ENCODE assay signal across 1 cellular context in the genomic region with DNA sequence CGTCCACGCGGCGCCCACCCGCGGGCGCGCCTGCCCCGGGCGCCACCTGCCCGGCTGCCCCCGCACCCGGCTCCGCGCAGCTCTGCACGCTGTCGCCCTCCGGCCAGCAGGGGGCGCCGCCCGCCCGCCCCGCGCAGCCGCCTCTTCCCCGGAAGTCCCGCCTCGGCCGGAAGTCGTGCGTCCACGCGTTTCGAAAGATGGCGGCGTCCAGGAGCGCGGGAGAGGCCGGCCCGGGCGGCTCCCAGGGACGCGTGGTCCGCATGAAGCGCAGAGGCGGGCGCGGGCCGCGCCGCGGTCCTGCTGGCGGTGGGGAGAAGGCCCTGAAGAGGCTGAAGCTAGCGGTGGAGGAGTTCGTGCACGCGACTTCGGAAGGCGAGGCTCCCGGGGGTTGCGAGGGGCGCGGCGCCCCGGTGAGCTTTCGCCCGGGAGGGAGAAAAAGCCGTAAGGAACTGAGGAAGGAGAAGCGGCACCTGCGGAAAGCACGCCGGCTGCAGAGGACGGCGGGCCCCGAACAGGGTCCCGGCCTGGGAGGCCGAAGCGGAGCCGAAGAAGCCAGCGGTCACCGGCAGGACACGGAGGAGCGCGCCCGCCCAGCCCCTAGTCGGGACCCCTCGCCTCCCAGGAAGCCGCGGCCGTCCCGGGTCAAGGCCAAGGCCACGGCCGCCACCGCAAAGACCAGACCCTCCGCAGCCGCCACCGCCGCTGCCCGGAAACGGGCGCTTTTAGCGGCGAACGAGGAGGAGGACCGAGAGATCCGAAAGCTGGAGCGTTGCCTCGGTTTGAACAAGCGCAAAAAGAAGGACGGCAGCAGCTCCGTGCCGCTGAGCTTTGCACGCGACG.
A peak's percentile ranks its signal among the peaks of the same experiment; 100 is the strongest.
TF ChIP-seq lines count a peak whose summit lies in the region.

A gene with protein sequence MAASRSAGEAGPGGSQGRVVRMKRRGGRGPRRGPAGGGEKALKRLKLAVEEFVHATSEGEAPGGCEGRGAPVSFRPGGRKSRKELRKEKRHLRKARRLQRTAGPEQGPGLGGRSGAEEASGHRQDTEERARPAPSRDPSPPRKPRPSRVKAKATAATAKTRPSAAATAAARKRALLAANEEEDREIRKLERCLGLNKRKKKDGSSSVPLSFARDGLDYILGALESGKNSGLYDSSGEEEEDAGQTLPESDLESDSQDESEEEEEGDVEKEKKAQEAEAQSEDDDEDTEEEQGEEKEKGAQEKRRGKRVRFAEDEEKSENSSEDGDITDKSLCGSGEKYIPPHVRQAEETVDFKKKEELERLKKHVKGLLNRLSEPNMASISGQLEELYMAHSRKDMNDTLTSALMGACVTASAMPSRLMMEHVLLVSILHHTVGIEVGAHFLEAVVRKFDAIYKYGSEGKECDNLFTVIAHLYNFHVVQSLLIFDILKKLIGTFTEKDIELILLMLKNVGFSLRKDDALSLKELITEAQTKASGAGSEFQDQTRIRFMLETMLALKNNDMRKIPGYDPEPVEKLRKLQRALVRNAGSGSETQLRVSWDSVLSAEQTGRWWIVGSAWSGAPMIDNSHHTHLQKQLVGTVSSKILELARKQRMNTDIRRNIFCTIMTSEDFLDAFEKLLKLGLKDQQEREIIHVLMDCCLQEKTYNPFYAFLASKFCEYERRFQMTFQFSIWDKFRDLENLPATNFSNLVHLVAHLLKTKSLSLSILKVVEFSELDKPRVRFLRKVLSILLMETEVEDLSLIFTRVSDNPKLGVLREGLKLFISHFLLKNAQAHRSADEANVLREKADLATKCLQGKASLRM (plus strand): TSS at position 172 of the 840 bp plus-strand sequence. CDS start 26 bp downstream, at position 198.

TF ChIP-seq in HepG2, 621 proteins besides CTCF, POLR2A, EP300 and RAD21 (continued from another document and continues in another):
- TF ChIP-seq, protein P1, sequence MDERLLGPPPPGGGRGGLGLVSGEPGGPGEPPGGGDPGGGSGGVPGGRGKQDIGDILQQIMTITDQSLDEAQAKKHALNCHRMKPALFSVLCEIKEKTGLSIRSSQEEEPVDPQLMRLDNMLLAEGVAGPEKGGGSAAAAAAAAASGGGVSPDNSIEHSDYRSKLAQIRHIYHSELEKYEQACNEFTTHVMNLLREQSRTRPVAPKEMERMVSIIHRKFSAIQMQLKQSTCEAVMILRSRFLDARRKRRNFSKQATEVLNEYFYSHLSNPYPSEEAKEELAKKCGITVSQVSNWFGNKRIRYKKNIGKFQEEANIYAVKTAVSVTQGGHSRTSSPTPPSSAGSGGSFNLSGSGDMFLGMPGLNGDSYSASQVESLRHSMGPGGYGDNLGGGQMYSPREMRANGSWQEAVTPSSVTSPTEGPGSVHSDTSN (CRISPR knock-in tag; IDR thresholded peaks at IDR 0.05): no peak
- TF ChIP-seq HNF4G (IDR thresholded peaks at IDR 0.05; ENCODE audit: borderline replicate concordance, low read depth, low read length): no peak
- TF ChIP-seq HNF4G (CRISPR knock-in tag; IDR thresholded peaks at IDR 0.05; ENCODE audit: borderline replicate concordance, low read depth): no peak
- TF ChIP-seq PAF1 (CRISPR knock-in tag; IDR thresholded peaks at IDR 0.05): no peak
- TF ChIP-seq, protein P2, sequence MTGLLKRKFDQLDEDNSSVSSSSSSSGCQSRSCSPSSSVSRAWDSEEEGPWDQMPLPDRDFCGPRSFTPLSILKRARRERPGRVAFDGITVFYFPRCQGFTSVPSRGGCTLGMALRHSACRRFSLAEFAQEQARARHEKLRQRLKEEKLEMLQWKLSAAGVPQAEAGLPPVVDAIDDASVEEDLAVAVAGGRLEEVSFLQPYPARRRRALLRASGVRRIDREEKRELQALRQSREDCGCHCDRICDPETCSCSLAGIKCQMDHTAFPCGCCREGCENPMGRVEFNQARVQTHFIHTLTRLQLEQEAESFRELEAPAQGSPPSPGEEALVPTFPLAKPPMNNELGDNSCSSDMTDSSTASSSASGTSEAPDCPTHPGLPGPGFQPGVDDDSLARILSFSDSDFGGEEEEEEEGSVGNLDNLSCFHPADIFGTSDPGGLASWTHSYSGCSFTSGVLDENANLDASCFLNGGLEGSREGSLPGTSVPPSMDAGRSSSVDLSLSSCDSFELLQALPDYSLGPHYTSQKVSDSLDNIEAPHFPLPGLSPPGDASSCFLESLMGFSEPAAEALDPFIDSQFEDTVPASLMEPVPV (CRISPR knock-in tag; IDR thresholded peaks at IDR 0.05): 0 out of 2 replicates have a peak, but pooled peaks have one; percentile 27
- peak; percentile 52 for TF ChIP-seq CBX1 (IDR thresholded peaks at IDR 0.05; ENCODE audit: low read depth)
- peak; percentile 82; the same call in 1 of the 2 replicates for TF ChIP-seq GLI4 (CRISPR knock-in tag; IDR thresholded peaks at IDR 0.05; ENCODE audit: borderline replicate concordance)
- peak; percentile 47 for TF ChIP-seq ELF1 (CRISPR knock-in tag; IDR thresholded peaks at IDR 0.05)
- 0 out of 2 replicates have a peak, but pooled peaks have one; percentile 22 for TF ChIP-seq ZNF33B (CRISPR knock-in tag; IDR thresholded peaks at IDR 0.05)
- TF ChIP-seq AKAP8 (CRISPR knock-in tag; IDR thresholded peaks at IDR 0.05): no peak
- no peak for TF ChIP-seq FOSL1 (CRISPR knock-in tag; IDR thresholded peaks at IDR 0.05; ENCODE audit: borderline replicate concordance)
- TF ChIP-seq, protein P3, sequence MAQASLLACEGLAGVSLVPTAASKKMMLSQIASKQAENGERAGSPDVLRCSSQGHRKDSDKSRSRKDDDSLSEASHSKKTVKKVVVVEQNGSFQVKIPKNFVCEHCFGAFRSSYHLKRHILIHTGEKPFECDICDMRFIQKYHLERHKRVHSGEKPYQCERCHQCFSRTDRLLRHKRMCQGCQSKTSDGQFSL (CRISPR knock-in tag; IDR thresholded peaks at IDR 0.05): no peak
- peak; percentile 79 for TF ChIP-seq SPEN (CRISPR knock-in tag; IDR thresholded peaks at IDR 0.05; ENCODE audit: low read depth)
- TF ChIP-seq, protein P4, sequence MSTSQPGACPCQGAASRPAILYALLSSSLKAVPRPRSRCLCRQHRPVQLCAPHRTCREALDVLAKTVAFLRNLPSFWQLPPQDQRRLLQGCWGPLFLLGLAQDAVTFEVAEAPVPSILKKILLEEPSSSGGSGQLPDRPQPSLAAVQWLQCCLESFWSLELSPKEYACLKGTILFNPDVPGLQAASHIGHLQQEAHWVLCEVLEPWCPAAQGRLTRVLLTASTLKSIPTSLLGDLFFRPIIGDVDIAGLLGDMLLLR (CRISPR knock-in tag; IDR thresholded peaks at IDR 0.05): peak; percentile 84
- peak; percentile 40; the same call in 1 of the 2 replicates for TF ChIP-seq SMAD3 (CRISPR knock-in tag; IDR thresholded peaks at IDR 0.05)
- TF ChIP-seq, protein P5, sequence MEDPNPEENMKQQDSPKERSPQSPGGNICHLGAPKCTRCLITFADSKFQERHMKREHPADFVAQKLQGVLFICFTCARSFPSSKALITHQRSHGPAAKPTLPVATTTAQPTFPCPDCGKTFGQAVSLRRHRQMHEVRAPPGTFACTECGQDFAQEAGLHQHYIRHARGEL (CRISPR knock-in tag; IDR thresholded peaks at IDR 0.05): no peak
- TF ChIP-seq, protein P6, sequence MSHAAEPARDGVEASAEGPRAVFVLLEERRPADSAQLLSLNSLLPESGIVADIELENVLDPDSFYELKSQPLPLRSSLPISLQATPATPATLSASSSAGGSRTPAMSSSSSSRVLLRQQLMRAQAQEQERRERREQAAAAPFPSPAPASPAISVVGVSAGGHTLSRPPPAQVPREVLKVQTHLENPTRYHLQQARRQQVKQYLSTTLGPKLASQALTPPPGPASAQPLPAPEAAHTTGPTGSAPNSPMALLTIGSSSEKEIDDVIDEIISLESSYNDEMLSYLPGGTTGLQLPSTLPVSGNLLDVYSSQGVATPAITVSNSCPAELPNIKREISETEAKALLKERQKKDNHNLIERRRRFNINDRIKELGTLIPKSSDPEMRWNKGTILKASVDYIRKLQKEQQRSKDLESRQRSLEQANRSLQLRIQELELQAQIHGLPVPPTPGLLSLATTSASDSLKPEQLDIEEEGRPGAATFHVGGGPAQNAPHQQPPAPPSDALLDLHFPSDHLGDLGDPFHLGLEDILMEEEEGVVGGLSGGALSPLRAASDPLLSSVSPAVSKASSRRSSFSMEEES (CRISPR knock-in tag; IDR thresholded peaks at IDR 0.05): peak; percentile 36; the same call in 1 of the 2 replicates
- 0 out of 2 replicates have a peak, but pooled peaks have one; percentile 49 for TF ChIP-seq MAZ (IDR thresholded peaks at IDR 0.05; ENCODE audit: borderline replicate concordance, low read depth, low read length)
- TF ChIP-seq MAZ (CRISPR knock-in tag; IDR thresholded peaks at IDR 0.05; ENCODE audit: low read depth): peak; percentile 63; the same call in 1 of the 2 replicates
- TF ChIP-seq RFX3 (CRISPR knock-in tag; IDR thresholded peaks at IDR 0.05): no peak
- TF ChIP-seq, protein P7, sequence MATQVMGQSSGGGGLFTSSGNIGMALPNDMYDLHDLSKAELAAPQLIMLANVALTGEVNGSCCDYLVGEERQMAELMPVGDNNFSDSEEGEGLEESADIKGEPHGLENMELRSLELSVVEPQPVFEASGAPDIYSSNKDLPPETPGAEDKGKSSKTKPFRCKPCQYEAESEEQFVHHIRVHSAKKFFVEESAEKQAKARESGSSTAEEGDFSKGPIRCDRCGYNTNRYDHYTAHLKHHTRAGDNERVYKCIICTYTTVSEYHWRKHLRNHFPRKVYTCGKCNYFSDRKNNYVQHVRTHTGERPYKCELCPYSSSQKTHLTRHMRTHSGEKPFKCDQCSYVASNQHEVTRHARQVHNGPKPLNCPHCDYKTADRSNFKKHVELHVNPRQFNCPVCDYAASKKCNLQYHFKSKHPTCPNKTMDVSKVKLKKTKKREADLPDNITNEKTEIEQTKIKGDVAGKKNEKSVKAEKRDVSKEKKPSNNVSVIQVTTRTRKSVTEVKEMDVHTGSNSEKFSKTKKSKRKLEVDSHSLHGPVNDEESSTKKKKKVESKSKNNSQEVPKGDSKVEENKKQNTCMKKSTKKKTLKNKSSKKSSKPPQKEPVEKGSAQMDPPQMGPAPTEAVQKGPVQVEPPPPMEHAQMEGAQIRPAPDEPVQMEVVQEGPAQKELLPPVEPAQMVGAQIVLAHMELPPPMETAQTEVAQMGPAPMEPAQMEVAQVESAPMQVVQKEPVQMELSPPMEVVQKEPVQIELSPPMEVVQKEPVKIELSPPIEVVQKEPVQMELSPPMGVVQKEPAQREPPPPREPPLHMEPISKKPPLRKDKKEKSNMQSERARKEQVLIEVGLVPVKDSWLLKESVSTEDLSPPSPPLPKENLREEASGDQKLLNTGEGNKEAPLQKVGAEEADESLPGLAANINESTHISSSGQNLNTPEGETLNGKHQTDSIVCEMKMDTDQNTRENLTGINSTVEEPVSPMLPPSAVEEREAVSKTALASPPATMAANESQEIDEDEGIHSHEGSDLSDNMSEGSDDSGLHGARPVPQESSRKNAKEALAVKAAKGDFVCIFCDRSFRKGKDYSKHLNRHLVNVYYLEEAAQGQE (IDR thresholded peaks at IDR 0.05; ENCODE audit: borderline replicate concordance in 1 of 2, low read depth in 1 of 2, low read length in 2 of 2): peak in 1 of 2 experiments; percentile 57; a peak in 1 of 4 replicates
- TF ChIP-seq ZNF660 (CRISPR knock-in tag; IDR thresholded peaks at IDR 0.05; ENCODE audit: borderline replicate concordance, low read depth): no peak
- TF ChIP-seq, protein P8, sequence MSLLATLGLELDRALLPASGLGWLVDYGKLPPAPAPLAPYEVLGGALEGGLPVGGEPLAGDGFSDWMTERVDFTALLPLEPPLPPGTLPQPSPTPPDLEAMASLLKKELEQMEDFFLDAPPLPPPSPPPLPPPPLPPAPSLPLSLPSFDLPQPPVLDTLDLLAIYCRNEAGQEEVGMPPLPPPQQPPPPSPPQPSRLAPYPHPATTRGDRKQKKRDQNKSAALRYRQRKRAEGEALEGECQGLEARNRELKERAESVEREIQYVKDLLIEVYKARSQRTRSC (CRISPR knock-in tag; IDR thresholded peaks at IDR 0.05; ENCODE audit: low read depth): no peak
- peak; percentile 33 for TF ChIP-seq ZNF563 (CRISPR knock-in tag; IDR thresholded peaks at IDR 0.05)
- no peak for TF ChIP-seq ZNF205 (CRISPR knock-in tag; IDR thresholded peaks at IDR 0.05)
